28 cellular contexts compared by ENCODE assay signal in the genomic region with DNA sequence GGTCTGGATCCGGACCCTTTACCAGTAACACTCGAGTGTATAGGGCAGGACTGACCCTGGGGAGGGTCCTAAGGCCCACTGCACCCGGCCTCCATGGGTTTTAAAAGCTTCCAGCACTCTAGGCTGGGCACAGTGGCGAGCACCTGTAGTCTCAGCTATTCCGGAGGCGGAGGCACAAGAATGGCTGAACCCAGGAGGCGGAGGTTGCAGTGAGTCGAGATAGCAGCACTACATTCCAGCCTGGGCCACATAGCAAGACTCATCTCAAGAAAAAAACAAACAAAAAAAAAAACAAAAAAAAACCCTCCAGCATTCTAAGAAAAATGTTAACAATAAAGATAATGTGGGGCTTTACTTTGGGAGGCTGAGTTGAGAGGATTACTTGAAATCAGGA.
"Had no signal": no experiment of that assay in that cellular context is flagged by ENCODE, and none has a peak within 500 bp of the region (broad histone marks: within the 10 kb centered on the region; RNA-seq: fewer than 3 reads in every experiment).

No MANE protein-coding gene starts in this region.

- H3K9ac ChIP-seq: neural progenitor cell, parathyroid adenoma had no signal

- H3K79me2 ChIP-seq: parathyroid adenoma had no signal

- H3K36me3 ChIP-seq: left lung, lower lobe of right lung, neural progenitor cell, neutrophil, right atrium auricular region, suprapubic skin, thoracic aorta, tibial nerve, upper lobe of left lung, vagina had no signal

- H3K9me3 ChIP-seq: neutrophil, vagina had no signal

- H2AFZ ChIP-seq: neural progenitor cell, parathyroid adenoma had no signal

- H3K27me3 ChIP-seq: left lung, neural progenitor cell, neutrophil, right atrium auricular region, suprapubic skin, tibial nerve, upper lobe of left lung, vagina had no signal

- H3K4me1 ChIP-seq: left lung, lower lobe of right lung, neural progenitor cell, parathyroid adenoma, right atrium auricular region, suprapubic skin, tibial nerve, upper lobe of left lung, vagina had no signal

- H3K27ac ChIP-seq: left lung, lower lobe of right lung, neural progenitor cell, neutrophil, parathyroid adenoma, right atrium auricular region, skin epidermis, suprapubic skin, thoracic aorta, tibial nerve, upper lobe of left lung, vagina had no signal

- H3K4me3 ChIP-seq: left lung, lower lobe of right lung, neural progenitor cell, right atrium auricular region, skin epidermis, suprapubic skin, thoracic aorta, tibial nerve, upper lobe of left lung, vagina had no signal

- FAIRE-seq: islet of Langerhans, kidney had no signal

- DNase-seq: hypothalamus; immature natural killer cell; kidney; left colon; left lung; lower lobe of right lung; mammary epithelial cell; mesenchymal stem cell; naive B cell; natural killer cell; nephron progenitor cell; occipital lobe; stimulated activated CD4-positive, alpha-beta T cell treated with anti-CD3 and anti-CD28 coated beads, Interleukin-12 subunit alpha, Interleukin-12 subunit beta, amount 100 ng/mL, for 4 hours; stimulated activated CD4-positive, alpha-beta T cell treated with anti-CD3 and anti-CD28 coated beads, Interleukin-15, amount 100 ng/mL, for 24 hours; stimulated activated CD4-positive, alpha-beta T cell treated with anti-CD3 and anti-CD28 coated beads, Interleukin-2, amount 100 ng/mL, for 24 hours; stimulated activated CD4-positive, alpha-beta T cell treated with anti-CD3 and anti-CD28 coated beads, Interleukin-4, amount 100 ng/mL, for 1 hour; stimulated activated naive CD4-positive, alpha-beta T cell; upper lobe of left lung had no signal

- H3K4me2 ChIP-seq: neural progenitor cell had no signal
